Comparison of ENCODE assay signal across 8 cellular contexts in the genomic region with DNA sequence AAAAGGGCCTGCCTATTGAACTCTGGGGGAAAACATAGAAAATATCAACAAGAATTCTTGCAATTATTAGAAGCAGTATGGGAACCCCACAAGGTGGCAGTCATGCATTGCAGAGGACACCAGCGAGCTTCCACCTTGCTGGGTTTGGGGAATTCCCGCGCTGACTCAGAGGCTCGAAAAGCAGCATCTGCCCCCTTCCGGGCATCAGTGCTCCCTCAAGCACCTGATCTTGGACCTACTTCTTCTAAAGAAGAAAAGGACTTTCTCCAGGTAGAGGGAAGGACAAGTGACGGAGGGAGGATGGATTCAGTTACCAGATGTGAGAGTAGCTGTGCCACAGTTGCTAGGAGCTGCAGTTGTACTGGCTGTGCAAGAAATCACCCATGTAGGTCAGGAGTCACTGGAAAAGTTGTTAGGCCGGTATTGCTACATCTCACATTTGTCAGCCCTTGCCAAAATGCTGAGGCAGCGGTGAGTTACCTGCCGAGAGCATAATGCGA.
DNase-seq lines count a peak whose midpoint lies in the region.
"Not testable (repeated sequence)": the region's sequence is repeated elsewhere in the genome, so short reads cannot be mapped to it uniquely, and the experiment has no call there.

No MANE protein-coding gene starts in this region.

- H3K27ac Mint-ChIP-seq in CD8-positive, alpha-beta memory T cell = not testable (repeated sequence)

- H3K9me3 Mint-ChIP-seq in CD8-positive, alpha-beta memory T cell = not testable (repeated sequence)

- not testable (repeated sequence) for H3K4me3 ChIP-seq in CD8-positive, alpha-beta memory T cell (ENCODE audit: low read length); Jurkat, Clone E6-1 (ENCODE audit: low read length); adipocyte (ENCODE audit: low read length)

- CTCF ChIA-PET in CD8-positive, alpha-beta memory T cell (lab: Charles Lee) = not testable (repeated sequence)

- peak in 4 of 5 donors; percentile 7 to 61 (median 39) for DNase-seq in CD8-positive, alpha-beta memory T cell
- peak; percentile 27 for DNase-seq in Jurkat, Clone E6-1 (ENCODE audit: low read depth, low spot score)
- DNase-seq in NCI-H69 (lab: John Stamatoyannopoulos, UW) = peak; percentile 79
- peak; percentile 3 to 17 (median 12) for DNase-seq in activated CD4-positive, CD25-positive, alpha-beta regulatory T cell (lab: John Stamatoyannopoulos, UW)
- peak; percentile 44 for DNase-seq in adipocyte (ENCODE audit: low read depth)
- DNase-seq in globus pallidus (ENCODE audit: low spot score) = peak; percentile 7
- peak; percentile 4 for DNase-seq in non-pigmented ciliary epithelial cell (ENCODE audit: low read depth)
- DNase-seq in stimulated activated CD8-positive, alpha-beta memory T cell treated with anti-CD3 and anti-CD28 coated beads, Interleukin-4, amount 100 ng/mL, for 24 hours (ENCODE audit: low read depth) = peak; percentile 38

- POLR2A ChIA-PET in CD8-positive, alpha-beta memory T cell (lab: Charles Lee) = not testable (repeated sequence)

- H3K4me1 Mint-ChIP-seq in CD8-positive, alpha-beta memory T cell = not testable (repeated sequence)

- not testable (repeated sequence) for H3K27ac ChIP-seq in CD8-positive, alpha-beta memory T cell (ENCODE audit: low read depth, low read length)

- not testable (repeated sequence) for H3K36me3 Mint-ChIP-seq in CD8-positive, alpha-beta memory T cell

- not testable (repeated sequence) for H3K4me1 ChIP-seq in CD8-positive, alpha-beta memory T cell (ENCODE audit: insufficient read depth, low read length); adipocyte (ENCODE audit: control insufficient read depth, insufficient read depth, low read length)

- not testable (repeated sequence) for H3K27me3 ChIP-seq in CD8-positive, alpha-beta memory T cell (ENCODE audit: insufficient read depth, low read length, poor library complexity, severe bottlenecking); adipocyte (replicated peaks; ENCODE audit: control insufficient read depth, insufficient read depth, low read length)

- not testable (repeated sequence) for H3K27me3 Mint-ChIP-seq in CD8-positive, alpha-beta memory T cell

- H3K9ac ChIP-seq in adipocyte (ENCODE audit: low read length) = not testable (repeated sequence)

- H3K9me3 ChIP-seq in CD8-positive, alpha-beta memory T cell (ENCODE audit: low read length); adipocyte (ENCODE audit: control insufficient read depth, low read length): not testable (repeated sequence)

- not testable (repeated sequence) for H3K36me3 ChIP-seq in CD8-positive, alpha-beta memory T cell (ENCODE audit: insufficient read depth, low read length); adipocyte (ENCODE audit: control insufficient read depth, insufficient read depth, low read length, severe bottlenecking)

- H3K4me3 Mint-ChIP-seq in CD8-positive, alpha-beta memory T cell = not testable (repeated sequence)

Comparison
In these comparisons a context has a peak if more than half of its experiments do, and no peak if none do; other contexts are left out.
1. DNase-seq: peak in every context shown above with its lines; median percentile 79 in NCI-H69; 44 in adipocyte; 39 in CD8-positive, alpha-beta memory T cell; 38 in stimulated activated CD8-positive, alpha-beta memory T cell treated with anti-CD3 and anti-CD28 coated beads, Interleukin-4, amount 100 ng/mL, for 24 hours; 27 in Jurkat, Clone E6-1; 12 in activated CD4-positive, CD25-positive, alpha-beta regulatory T cell; 7 in globus pallidus; 4 in non-pigmented ciliary epithelial cell.